Comparison of ENCODE assay signal across 19 cellular contexts in genomic region chr7:72974781-72975180, GRCh38. TPM values are rescaled to one million over a fixed set of nuclear protein-coding genes. Genes with fewer than 3 reads are reported as not detected.
"Had no signal": no experiment of that assay in that cellular context is flagged by ENCODE, and none has a peak within 500 bp of the region (broad histone marks: within the 10 kb centered on the region; RNA-seq: fewer than 3 reads in every experiment).

No MANE protein-coding gene starts in this region.

RNA-seq across cellular contexts. Expression of gene TRIM74, which starts 5.5 kb away (rescaled TPM):
- total RNA-seq: gastrocnemius medialis had no signal
- polyA plus RNA-seq: aorta had no signal

RNA-seq across cellular contexts. Expression of gene SPDYE8, which starts 54.8 kb away (rescaled TPM):
- total RNA-seq: activated CD4-positive, alpha-beta memory T cell treated with anti-CD3 and anti-CD28 coated beads for 36 hours; activated CD4-positive, alpha-beta T cell treated with anti-CD3 and anti-CD28 coated beads for 36 hours; activated CD4-positive, alpha-beta T cell treated with anti-CD3 and anti-CD28 coated beads, Interleukin-2, amount 10 ng/mL, durations not matched to agents 24 days and 14 days; activated CD8-positive, alpha-beta memory T cell treated with anti-CD3 and anti-CD28 coated beads for 36 hours; activated CD8-positive, alpha-beta memory T cell treated with anti-CD3 and anti-CD28 coated beads, Interleukin-2, amount 10 ng/mL, durations not matched to agents 7 days and 5 days; activated CD8-positive, alpha-beta T cell treated with anti-CD3 and anti-CD28 coated beads, Interleukin-2, amount 10 ng/mL, durations not matched to agents 7 days and 5 days; activated naive CD4-positive, alpha-beta T cell treated with anti-CD3 and anti-CD28 coated beads for 36 hours; activated naive CD8-positive, alpha-beta T cell treated with anti-CD3 and anti-CD28 coated beads for 36 hours; activated T-helper 1 cell treated with anti-CD3 and anti-CD28 coated beads, Interleukin-12 subunit alpha, Interleukin-12 subunit beta, Interleukin-2, Interleukin-4 antibody, amounts not matched to agents 30 ng/mL and 10 ng/mL and 1 ng/mL, durations not matched to agents 14 hours and 24 hours and 36 hours; activated T-helper 2 cell treated with anti-CD3 and anti-CD28 coated beads, Interferon-gamma antibody, Interleukin-2, Interleukin-4, amounts not matched to agents 10 μg/mL and 5 μg/mL and 100 μg/mL, durations not matched to agents 14 hours and 24 hours and 36 hours; adrenal gland; aorta; body of pancreas; chondrocyte; dermis blood vessel endothelial cell; esophagus muscularis mucosa; foreskin keratinocyte; gastrocnemius medialis; T-helper 17 cell had no signal
- polyA plus RNA-seq: adrenal gland, aorta, foreskin keratinocyte had no signal
